Comparison of ENCODE assay signal across 8 cellular contexts in genomic region chr15:69893863-69894262, GRCh38.
DNase-seq lines count a peak whose midpoint lies in the region; ATAC-seq lines count a peak whose summit lies in the region.

No MANE protein-coding gene starts in this region.

- no peak for ATAC-seq in GM19463 (IDR thresholded peaks at IDR 0.05; ENCODE audit: unreplicated experiment)

- DNase-seq in EH (ENCODE audit: low read depth), result peak; percentile 83
- DNase-seq in RPMI7951 (ENCODE audit: low read depth), result peak; percentile 84
- peak; percentile 90 for DNase-seq in globus pallidus (ENCODE audit: low spot score)
- DNase-seq in posterior vena cava (ENCODE audit: low spot score), result peak; percentile 88
- no peak for DNase-seq in DMS114 treated with DMSO at 0.1 percent for 48 hours (lab: John Stamatoyannopoulos, UW; ENCODE audit: unreplicated experiment)
- DNase-seq in activated CD4-positive, alpha-beta T cell treated with anti-CD3 and anti-CD28 coated beads, Interleukin-2, amount 50 U/mL, for 4 hours, result no peak
- DNase-seq in stimulated activated CD8-positive, alpha-beta memory T cell treated with anti-CD3 and anti-CD28 coated beads, Interleukin-4, amount 100 ng/mL, for 48 hours, result no peak

- intact Hi-C loops in posterior vena cava (cut with DNase I), result loop anchor here in 1 of 2 donors (5.0 kb wide), 1 partner anchor 208 kb away; no protein-coding TSS in a partner anchor

Comparison
In these comparisons a context has a peak if more than half of its experiments do, and no peak if none do; other contexts are left out.
1. DNase-seq: peak in EH (single experiment), RPMI7951 (single experiment), globus pallidus (single experiment) and posterior vena cava (single experiment); none in DMS114 treated with DMSO at 0.1 percent for 48 hours (single experiment), activated CD4-positive, alpha-beta T cell treated with anti-CD3 and anti-CD28 coated beads, Interleukin-2, amount 50 U/mL, for 4 hours (0 of 2) and stimulated activated CD8-positive, alpha-beta memory T cell treated with anti-CD3 and anti-CD28 coated beads, Interleukin-4, amount 100 ng/mL, for 48 hours (single experiment).